1 cellular context compared by ENCODE assay signal in the genomic region with DNA sequence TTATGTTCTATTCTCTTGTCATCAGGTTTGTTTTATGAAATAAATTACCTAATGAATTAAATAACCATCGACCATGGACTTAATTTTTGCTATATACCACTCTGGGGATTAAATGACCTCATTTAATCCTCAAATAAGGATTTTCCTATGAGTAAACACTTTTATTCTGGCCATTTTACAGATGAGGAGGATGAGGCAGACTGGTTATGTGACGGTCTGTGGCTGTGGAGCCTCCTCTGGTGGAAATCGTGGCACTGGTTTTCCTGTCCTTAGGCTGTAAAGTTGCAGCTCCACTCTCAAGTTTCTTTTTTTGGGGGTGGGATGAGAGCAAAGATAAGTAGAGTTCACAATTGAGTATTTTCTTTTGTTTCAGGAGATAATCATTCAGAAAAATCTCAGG.
TF ChIP-seq lines count a peak whose summit lies in the region.

No MANE protein-coding gene starts in this region.

TF ChIP-seq in HepG2, 621 proteins besides CTCF, POLR2A, EP300 and RAD21:
- TF ChIP-seq ZNF629 (CRISPR knock-in tag; conservative IDR thresholded peaks at IDR 0.05): peak; percentile 32; the same call in 1 of the 2 replicates
- TF ChIP-seq MBNL3 (CRISPR knock-in tag; conservative IDR thresholded peaks at IDR 0.05): no peak
